29 cellular contexts compared by ENCODE assay signal in the genomic region with DNA sequence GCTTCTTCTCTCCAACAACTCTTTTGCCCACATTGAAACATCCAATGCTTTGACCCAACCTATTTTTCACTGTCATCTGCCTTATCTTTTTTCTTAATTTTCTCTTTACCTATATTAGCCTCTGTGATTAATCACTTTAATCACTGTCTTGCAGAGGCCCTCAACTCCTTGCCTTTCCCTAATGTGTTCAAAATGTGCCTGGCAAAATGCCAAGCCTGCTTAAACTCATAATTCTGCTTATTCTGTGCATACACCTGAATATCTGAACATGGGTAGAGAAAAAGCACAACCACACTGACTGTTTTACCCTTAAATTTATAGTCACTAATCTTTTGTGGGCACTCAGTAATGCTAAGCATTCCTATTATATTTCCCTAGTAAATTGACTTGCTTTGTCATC.
"Had no signal": no experiment of that assay in that cellular context is flagged by ENCODE, and none has a peak within 500 bp of the region (broad histone marks: within the 10 kb centered on the region; RNA-seq: fewer than 3 reads in every experiment).

No MANE protein-coding gene starts in this region.

- H3K79me2 ChIP-seq: parathyroid adenoma had no signal

- H3K4me1 ChIP-seq: esophagus squamous epithelium, heart right ventricle, neural progenitor cell, parathyroid adenoma, psoas muscle, right atrium auricular region, suprapubic skin, tibial artery, upper lobe of right lung had no signal

- H3K27me3 Mint-ChIP-seq: activated B cell treated with CpG ODN at 0.5 μM for 24 hours; activated CD8-positive, alpha-beta T cell treated with anti-CD3 and anti-CD28 coated beads for 36 hours; activated T-helper 17 cell treated with anti-CD3 and anti-CD28 coated beads, Interleukin-2, amount 50 U/mL, for 72 hours; central memory CD8-positive, alpha-beta T cell; memory B cell had no signal

- H3K27me3 ChIP-seq: esophagus squamous epithelium, heart right ventricle, neural progenitor cell, right atrium auricular region, suprapubic skin, tibial artery, upper lobe of right lung had no signal

- H3K4me3 Mint-ChIP-seq: activated B cell treated with CpG ODN at 0.5 μM for 24 hours; activated CD8-positive, alpha-beta T cell treated with anti-CD3 and anti-CD28 coated beads for 36 hours; activated T-cell treated with anti-CD3 and anti-CD28 coated beads, Interleukin-2, amount 50 U/mL, for 4 hours; activated T-helper 17 cell treated with anti-CD3 and anti-CD28 coated beads, Interleukin-2, amount 50 U/mL, for 72 hours; central memory CD8-positive, alpha-beta T cell; memory B cell; natural killer cell; neural progenitor cell had no signal

- H3K4me3 ChIP-seq: esophagus squamous epithelium, heart right ventricle, neural progenitor cell, psoas muscle, right atrium auricular region, suprapubic skin, tibial artery, upper lobe of right lung had no signal

- H3K9me3 Mint-ChIP-seq: activated B cell treated with CpG ODN at 0.5 μM for 24 hours; activated CD8-positive, alpha-beta T cell treated with anti-CD3 and anti-CD28 coated beads for 36 hours; activated T-helper 17 cell treated with anti-CD3 and anti-CD28 coated beads, Interleukin-2, amount 50 U/mL, for 72 hours; neural progenitor cell had no signal

- ATAC-seq: activated CD8-positive, alpha-beta T cell treated with anti-CD3 and anti-CD28 coated beads for 36 hours; activated T-cell treated with anti-CD3 and anti-CD28 coated beads, Interleukin-2, amount 50 U/mL, for 4 hours; activated T-helper 17 cell treated with anti-CD3 and anti-CD28 coated beads, Interleukin-2, amount 50 U/mL, for 72 hours; heart right ventricle; natural killer cell; psoas muscle; upper lobe of right lung had no signal

- H2AFZ ChIP-seq: neural progenitor cell, parathyroid adenoma had no signal

- H3K27ac Mint-ChIP-seq: activated B cell treated with CpG ODN at 0.5 μM for 24 hours; activated CD8-positive, alpha-beta T cell treated with anti-CD3 and anti-CD28 coated beads for 36 hours; activated T-helper 17 cell treated with anti-CD3 and anti-CD28 coated beads, Interleukin-2, amount 50 U/mL, for 72 hours; memory B cell; natural killer cell; neural progenitor cell had no signal

- H3K36me3 Mint-ChIP-seq: memory B cell, natural killer cell, neural progenitor cell had no signal

- DNase-seq: activated B cell treated with CpG ODN at 0.5 μM for 24 hours; activated CD4-positive, alpha-beta T cell treated with anti-CD3 and anti-CD28 coated beads, Interleukin-2, amount 50 U/mL, for 1 hour; activated CD8-positive, alpha-beta T cell treated with anti-CD3 and anti-CD28 coated beads for 36 hours; activated gamma-delta T cell treated with Interleukin-2 at 50 U/mL for 16 hours; activated naive CD4-positive, alpha-beta T cell treated with anti-CD3 and anti-CD28 coated beads, Interleukin-2, amount 50 U/mL, for 16 hours; activated T-cell treated with anti-CD3 and anti-CD28 coated beads, Interleukin-2, amount 50 U/mL, for 4 hours; dermis blood vessel endothelial cell; effector CD4-positive, alpha-beta T cell; esophagus squamous epithelium; foreskin melanocyte; heart right ventricle; natural killer cell; occipital lobe; psoas muscle; stimulated activated CD4-positive, alpha-beta T cell treated with anti-CD3 and anti-CD28 coated beads, Interleukin-15, amount 100 ng/mL, for 24 hours; stimulated activated CD4-positive, alpha-beta T cell treated with anti-CD3 and anti-CD28 coated beads, Interleukin-2, amount 100 ng/mL, for 24 hours; stimulated activated naive CD4-positive, alpha-beta T cell; tibial artery; upper lobe of right lung had no signal

- H3K4me2 ChIP-seq: neural progenitor cell had no signal

- FAIRE-seq: bronchial epithelial cell, colon had no signal

- H3K9me3 ChIP-seq: esophagus squamous epithelium, psoas muscle, right atrium auricular region, suprapubic skin, tibial artery, upper lobe of right lung had no signal

- H3K27ac ChIP-seq: epithelial cell of prostate, esophagus squamous epithelium, heart right ventricle, neural progenitor cell, parathyroid adenoma, psoas muscle, right atrium auricular region, suprapubic skin, tibial artery, upper lobe of right lung had no signal

- H3K9ac ChIP-seq: neural progenitor cell, parathyroid adenoma had no signal

- H3K4me1 Mint-ChIP-seq: activated B cell treated with CpG ODN at 0.5 μM for 24 hours; activated T-helper 17 cell treated with anti-CD3 and anti-CD28 coated beads, Interleukin-2, amount 50 U/mL, for 72 hours; central memory CD8-positive, alpha-beta T cell; memory B cell; natural killer cell; neural progenitor cell had no signal

- H3K36me3 ChIP-seq: esophagus squamous epithelium, heart right ventricle, neural progenitor cell, right atrium auricular region, suprapubic skin, tibial artery, upper lobe of right lung had no signal
